21 cellular contexts compared by ENCODE assay signal in genomic region chr1:38271116-38271633, GRCh38.
"Had no signal": no experiment of that assay in that cellular context is flagged by ENCODE, and none has a peak within 500 bp of the region (broad histone marks: within the 10 kb centered on the region; RNA-seq: fewer than 3 reads in every experiment).

No MANE protein-coding gene starts in this region.

- DNase-seq: activated CD4-positive, alpha-beta T cell treated with anti-CD3 and anti-CD28 coated beads, Interleukin-2, amount 10 ng/mL, durations not matched to agents 24 days and 14 days; activated CD8-positive, alpha-beta memory T cell treated with anti-CD3 and anti-CD28 coated beads, Interleukin-2, amount 10 ng/mL, durations not matched to agents 7 days and 5 days; activated CD8-positive, alpha-beta T cell treated with anti-CD3 and anti-CD28 coated beads for 36 hours; activated effector memory CD4-positive, alpha-beta T cell treated with anti-CD3 and anti-CD28 coated beads, Interleukin-2, amount 50 U/mL, for 16 hours; activated naive CD4-positive, alpha-beta T cell treated with anti-CD3 and anti-CD28 coated beads, Interleukin-2, amount 10 ng/mL, durations not matched to agents 7 days and 5 days; activated T-cell treated with anti-CD3 and anti-CD28 coated beads for 4 hours; amygdala; heart right ventricle; left ventricle myocardium superior; mammary epithelial cell; midbrain; natural killer cell; right cardiac atrium; stimulated activated CD4-positive, alpha-beta T cell treated with anti-CD3 and anti-CD28 coated beads, Interleukin-2, amount 100 ng/mL, for 24 hours; transverse colon; uterus had no signal

- H3K27me3 ChIP-seq: transverse colon, uterus had no signal

- ATAC-seq: activated CD4-positive, CD25-positive, alpha-beta regulatory T cell treated with anti-CD3 and anti-CD28 coated beads, Interleukin-2, amount 50 U/mL, for 24 hours; activated CD8-positive, alpha-beta memory T cell treated with anti-CD3 and anti-CD28 coated beads, Interleukin-2, amount 10 ng/mL, durations not matched to agents 7 days and 5 days; activated CD8-positive, alpha-beta T cell treated with anti-CD3 and anti-CD28 coated beads for 36 hours; heart right ventricle; left ventricle myocardium superior; natural killer cell; right cardiac atrium; stimulated activated memory B cell treated with anti-CD40 and anti-IgM and Interleukin-4, amounts not matched to agents 10 μg/mL and 1 μg/mL and 100 μg/mL, for 72 hours had no signal

- H3K4me3 ChIP-seq: cardiac muscle cell, heart right ventricle, skin epidermis, transverse colon, uterus had no signal

- H3K4me1 ChIP-seq: heart right ventricle, parathyroid adenoma, uterus had no signal

- H3K27ac Mint-ChIP-seq: activated CD4-positive, alpha-beta T cell treated with anti-CD3 and anti-CD28 coated beads, Interleukin-2, amount 10 ng/mL, durations not matched to agents 24 days and 14 days; activated CD8-positive, alpha-beta memory T cell treated with anti-CD3 and anti-CD28 coated beads, Interleukin-2, amount 10 ng/mL, durations not matched to agents 7 days and 5 days; activated CD8-positive, alpha-beta T cell treated with anti-CD3 and anti-CD28 coated beads for 36 hours; activated naive CD4-positive, alpha-beta T cell treated with anti-CD3 and anti-CD28 coated beads, Interleukin-2, amount 10 ng/mL, durations not matched to agents 7 days and 5 days; natural killer cell; stimulated activated memory B cell treated with anti-CD40 and anti-IgM and Interleukin-4, amounts not matched to agents 10 μg/mL and 1 μg/mL and 100 μg/mL, for 72 hours had no signal

- H3K36me3 ChIP-seq: cardiac muscle cell, heart right ventricle, transverse colon, uterus had no signal

- H3K9me3 ChIP-seq: heart right ventricle, transverse colon, uterus had no signal

- H3K9me3 Mint-ChIP-seq: activated CD4-positive, alpha-beta T cell treated with anti-CD3 and anti-CD28 coated beads, Interleukin-2, amount 10 ng/mL, durations not matched to agents 24 days and 14 days; activated CD8-positive, alpha-beta T cell treated with anti-CD3 and anti-CD28 coated beads for 36 hours; activated naive CD4-positive, alpha-beta T cell treated with anti-CD3 and anti-CD28 coated beads, Interleukin-2, amount 10 ng/mL, durations not matched to agents 7 days and 5 days; natural killer cell; stimulated activated memory B cell treated with anti-CD40 and anti-IgM and Interleukin-4, amounts not matched to agents 10 μg/mL and 1 μg/mL and 100 μg/mL, for 72 hours had no signal

- H3K4me1 Mint-ChIP-seq: activated CD4-positive, alpha-beta T cell treated with anti-CD3 and anti-CD28 coated beads, Interleukin-2, amount 10 ng/mL, durations not matched to agents 24 days and 14 days; activated CD8-positive, alpha-beta memory T cell treated with anti-CD3 and anti-CD28 coated beads, Interleukin-2, amount 10 ng/mL, durations not matched to agents 7 days and 5 days; activated naive CD4-positive, alpha-beta T cell treated with anti-CD3 and anti-CD28 coated beads, Interleukin-2, amount 10 ng/mL, durations not matched to agents 7 days and 5 days; natural killer cell; stimulated activated memory B cell treated with anti-CD40 and anti-IgM and Interleukin-4, amounts not matched to agents 10 μg/mL and 1 μg/mL and 100 μg/mL, for 72 hours had no signal

- H3K4me3 Mint-ChIP-seq: activated CD4-positive, alpha-beta T cell treated with anti-CD3 and anti-CD28 coated beads, Interleukin-2, amount 10 ng/mL, durations not matched to agents 24 days and 14 days; activated CD8-positive, alpha-beta memory T cell treated with anti-CD3 and anti-CD28 coated beads, Interleukin-2, amount 10 ng/mL, durations not matched to agents 7 days and 5 days; activated CD8-positive, alpha-beta T cell treated with anti-CD3 and anti-CD28 coated beads for 36 hours; activated naive CD4-positive, alpha-beta T cell treated with anti-CD3 and anti-CD28 coated beads, Interleukin-2, amount 10 ng/mL, durations not matched to agents 7 days and 5 days; natural killer cell; stimulated activated memory B cell treated with anti-CD40 and anti-IgM and Interleukin-4, amounts not matched to agents 10 μg/mL and 1 μg/mL and 100 μg/mL, for 72 hours had no signal

- H3K79me2 ChIP-seq: parathyroid adenoma had no signal

- H2AFZ ChIP-seq: parathyroid adenoma had no signal

- H3K27ac ChIP-seq: cardiac muscle cell, heart right ventricle, parathyroid adenoma, skin epidermis, transverse colon, uterus had no signal

- H3K36me3 Mint-ChIP-seq: activated CD8-positive, alpha-beta memory T cell treated with anti-CD3 and anti-CD28 coated beads, Interleukin-2, amount 10 ng/mL, durations not matched to agents 7 days and 5 days; activated naive CD4-positive, alpha-beta T cell treated with anti-CD3 and anti-CD28 coated beads, Interleukin-2, amount 10 ng/mL, durations not matched to agents 7 days and 5 days; natural killer cell; stimulated activated memory B cell treated with anti-CD40 and anti-IgM and Interleukin-4, amounts not matched to agents 10 μg/mL and 1 μg/mL and 100 μg/mL, for 72 hours had no signal

- H3K9ac ChIP-seq: parathyroid adenoma had no signal
